ENCODE assay signal across 24 cellular contexts in the genomic region with DNA sequence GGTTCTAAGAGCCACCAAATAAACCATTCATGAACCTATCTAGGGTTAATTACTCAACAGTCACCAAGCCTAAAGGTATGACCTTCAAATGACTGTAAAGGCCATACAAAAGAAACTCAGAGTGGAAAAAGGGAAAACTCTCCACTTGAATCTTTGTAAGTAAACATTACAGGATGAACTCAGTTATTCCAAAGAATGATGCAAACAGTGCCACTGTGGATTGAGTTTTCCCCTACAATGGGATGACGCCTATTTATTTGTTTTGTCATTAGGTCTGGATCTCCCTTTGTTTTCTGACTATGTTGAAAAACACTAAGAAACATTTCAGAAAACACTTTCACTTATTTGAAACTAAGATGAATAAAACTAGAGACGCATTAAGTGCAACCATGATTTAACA.
"Had no signal": no experiment of that assay in that cellular context is flagged by ENCODE, and none has a peak within 500 bp of the region (broad histone marks: within the 10 kb centered on the region; RNA-seq: fewer than 3 reads in every experiment).

No MANE protein-coding gene starts in this region.

- DNase-seq: activated CD4-positive, alpha-beta T cell treated with anti-CD3 and anti-CD28 coated beads for 36 hours; activated CD8-positive, alpha-beta memory T cell treated with anti-CD3 and anti-CD28 coated beads, Interleukin-2, amount 50 U/mL, for 4 hours; activated CD8-positive, alpha-beta T cell treated with anti-CD3 and anti-CD28 coated beads for 36 hours; activated naive CD4-positive, alpha-beta T cell treated with anti-CD3 and anti-CD28 coated beads, Interleukin-2, amount 50 U/mL, for 16 hours; activated naive CD8-positive, alpha-beta T cell treated with anti-CD3 and anti-CD28 coated beads, Interleukin-2, amount 50 U/mL, for 24 hours; amniotic stem cell; body of pancreas; MG63; MV-4-11; NCI-H1092 treated with DMSO at 0.1 percent for 48 hours; NCI-H1436 treated with DMSO at 0.1 percent for 48 hours; NCI-H187; NCI-H2081; NCI-H2171; NCI-H2227 treated with DMSO at 0.1 percent for 48 hours; NCI-H446 treated with DMSO at 0.1 percent for 48 hours; NCI-H524 treated with DMSO at 0.1 percent for 48 hours; NCI-H82; SK-N-SH; T-helper 1 cell had no signal

- H3K36me3 ChIP-seq: ascending aorta had no signal

- H3K27ac ChIP-seq: ascending aorta, body of pancreas, VCaP had no signal

- H3K9me3 ChIP-seq: ascending aorta, body of pancreas, MG63, SK-N-SH had no signal

- H3K4me3 Mint-ChIP-seq: activated CD4-positive, alpha-beta T cell treated with anti-CD3 and anti-CD28 coated beads for 36 hours; activated CD8-positive, alpha-beta T cell treated with anti-CD3 and anti-CD28 coated beads for 36 hours; activated naive CD8-positive, alpha-beta T cell treated with anti-CD3 and anti-CD28 coated beads, Interleukin-2, amount 50 U/mL, for 24 hours had no signal

- FAIRE-seq: bronchial epithelial cell had no signal

- H3K9me3 Mint-ChIP-seq: activated CD8-positive, alpha-beta T cell treated with anti-CD3 and anti-CD28 coated beads for 36 hours; activated naive CD8-positive, alpha-beta T cell treated with anti-CD3 and anti-CD28 coated beads, Interleukin-2, amount 50 U/mL, for 24 hours had no signal

- H3K9ac ChIP-seq: SK-N-SH had no signal

- H3K27ac Mint-ChIP-seq: activated CD4-positive, alpha-beta T cell treated with anti-CD3 and anti-CD28 coated beads for 36 hours; activated CD8-positive, alpha-beta T cell treated with anti-CD3 and anti-CD28 coated beads for 36 hours; activated naive CD8-positive, alpha-beta T cell treated with anti-CD3 and anti-CD28 coated beads, Interleukin-2, amount 50 U/mL, for 24 hours had no signal

- H3K4me3 ChIP-seq: ascending aorta, body of pancreas, MG63 had no signal

- H3K4me1 Mint-ChIP-seq: activated CD4-positive, alpha-beta T cell treated with anti-CD3 and anti-CD28 coated beads for 36 hours; activated naive CD8-positive, alpha-beta T cell treated with anti-CD3 and anti-CD28 coated beads, Interleukin-2, amount 50 U/mL, for 24 hours had no signal

- ATAC-seq: activated CD4-positive, alpha-beta T cell treated with anti-CD3 and anti-CD28 coated beads for 36 hours; activated CD8-positive, alpha-beta T cell treated with anti-CD3 and anti-CD28 coated beads for 36 hours; activated naive CD8-positive, alpha-beta T cell treated with anti-CD3 and anti-CD28 coated beads, Interleukin-2, amount 50 U/mL, for 24 hours; body of pancreas; Right ventricle myocardium inferior had no signal

- H3K27me3 Mint-ChIP-seq: activated CD4-positive, alpha-beta T cell treated with anti-CD3 and anti-CD28 coated beads for 36 hours; activated CD8-positive, alpha-beta T cell treated with anti-CD3 and anti-CD28 coated beads for 36 hours; activated naive CD8-positive, alpha-beta T cell treated with anti-CD3 and anti-CD28 coated beads, Interleukin-2, amount 50 U/mL, for 24 hours had no signal

- H3K4me1 ChIP-seq: ascending aorta, body of pancreas had no signal

- H3K27me3 ChIP-seq: ascending aorta, body of pancreas, MG63 had no signal
